ENCODE assay signal across 1 cellular context in genomic region chr22:37607010-37607911, GRCh38.
A peak's percentile ranks its signal among the peaks of the same experiment; 100 is the strongest.
TF ChIP-seq lines count a peak whose summit lies in the region.

No MANE protein-coding gene starts in this region.

TF ChIP-seq in HepG2, 621 proteins besides CTCF, POLR2A, EP300 and RAD21 (continued from another document and continues in another):
- TF ChIP-seq THAP9 (CRISPR knock-in tag; IDR thresholded peaks at IDR 0.05; ENCODE audit: borderline replicate concordance) (no peak), RXRB (CRISPR knock-in tag; IDR thresholded peaks at IDR 0.05; ENCODE audit: borderline replicate concordance) (peak; percentile 58), MAF1 (CRISPR knock-in tag; IDR thresholded peaks at IDR 0.05; ENCODE audit: borderline replicate concordance) (no peak), MTA1 (CRISPR knock-in tag; IDR thresholded peaks at IDR 0.05; ENCODE audit: borderline replicate concordance) (peak; percentile 57; the same call in 1 of the 2 replicates), CHCHD3 (CRISPR knock-in tag; IDR thresholded peaks at IDR 0.05) (no peak), SNRNP70 (IDR thresholded peaks at IDR 0.05; ENCODE audit: low read depth, low read length) (no peak), ZNF781 (CRISPR knock-in tag; IDR thresholded peaks at IDR 0.05; ENCODE audit: borderline replicate concordance, not compliant biosample characterization) (no peak), RBAK (CRISPR knock-in tag; IDR thresholded peaks at IDR 0.05) (no peak), ZNF30 (CRISPR knock-in tag; IDR thresholded peaks at IDR 0.05) (no peak), ZNF883 (CRISPR knock-in tag; IDR thresholded peaks at IDR 0.05; ENCODE audit: not compliant biosample characterization) (no peak), SP2 (CRISPR knock-in tag; IDR thresholded peaks at IDR 0.05) (no peak), SIX1 (CRISPR knock-in tag; IDR thresholded peaks at IDR 0.05; ENCODE audit: borderline replicate concordance) (no peak), TIGD3 (CRISPR knock-in tag; IDR thresholded peaks at IDR 0.05; ENCODE audit: borderline replicate concordance) (no peak), MEIS1 (CRISPR knock-in tag; IDR thresholded peaks at IDR 0.05; ENCODE audit: borderline replicate concordance) (no peak), ZNF569 (CRISPR knock-in tag; IDR thresholded peaks at IDR 0.05; ENCODE audit: borderline replicate concordance) (no peak), SAP130 (CRISPR knock-in tag; IDR thresholded peaks at IDR 0.05; ENCODE audit: low read depth) (peak; percentile 66), HNRNPLL (IDR thresholded peaks at IDR 0.05; ENCODE audit: low read depth, low read length, poor library complexity, severe bottlenecking) (peak; percentile 50), ZNF850 (CRISPR knock-in tag; conservative IDR thresholded peaks at IDR 0.05) (no peak), ZNF232 (CRISPR knock-in tag; IDR thresholded peaks at IDR 0.05; ENCODE audit: borderline replicate concordance) (no peak), ZFP41 (CRISPR knock-in tag; IDR thresholded peaks at IDR 0.05; ENCODE audit: borderline replicate concordance) (no peak), SMARCC2 (IDR thresholded peaks at IDR 0.05) (no peak), FOXM1 (CRISPR knock-in tag; IDR thresholded peaks at IDR 0.05) (no peak), GRHL1 (CRISPR knock-in tag; conservative IDR thresholded peaks at IDR 0.05) (no peak), FOSL2 (CRISPR knock-in tag; IDR thresholded peaks at IDR 0.05) (0 out of 2 replicates have a peak, but pooled peaks have one; percentile 48), ZBTB37 (CRISPR knock-in tag; IDR thresholded peaks at IDR 0.05) (no peak), TP53 (CRISPR knock-in tag; conservative IDR thresholded peaks at IDR 0.05) (no peak), ZNF639 (CRISPR knock-in tag; conservative IDR thresholded peaks at IDR 0.05) (peak; percentile 49; the same call in 1 of the 2 replicates), ADNP (CRISPR knock-in tag; IDR thresholded peaks at IDR 0.05) (no peak), NCOA1 (CRISPR knock-in tag; IDR thresholded peaks at IDR 0.05) (no peak), SNAPC5 (CRISPR knock-in tag; IDR thresholded peaks at IDR 0.05; ENCODE audit: borderline replicate concordance) (no peak), ZNF788 (CRISPR knock-in tag; IDR thresholded peaks at IDR 0.05; ENCODE audit: borderline replicate concordance) (no peak; the same call in 1 of the 2 replicates), SMAD9 (CRISPR knock-in tag; IDR thresholded peaks at IDR 0.05) (no peak), ZNF83 (CRISPR knock-in tag; IDR thresholded peaks at IDR 0.05; ENCODE audit: borderline replicate concordance) (no peak), ZBTB34 (CRISPR knock-in tag; IDR thresholded peaks at IDR 0.05) (0 out of 2 replicates have a peak, but pooled peaks have one; percentile 26), BRCA1 (CRISPR knock-in tag; IDR thresholded peaks at IDR 0.05) (no peak), ATF6 (CRISPR knock-in tag; conservative IDR thresholded peaks at IDR 0.05) (no peak), PHF21A (CRISPR knock-in tag; IDR thresholded peaks at IDR 0.05) (no peak), HIVEP1 (CRISPR knock-in tag; IDR thresholded peaks at IDR 0.05) (no peak), TFDP2 (CRISPR knock-in tag; IDR thresholded peaks at IDR 0.05) (0 out of 2 replicates have a peak, but pooled peaks have one; percentile 42), IKZF1 (IDR thresholded peaks at IDR 0.05) (no peak), PATZ1 (CRISPR knock-in tag; IDR thresholded peaks at IDR 0.05) (no peak; the same call in 1 of the 2 replicates), ZNF446 (CRISPR knock-in tag; IDR thresholded peaks at IDR 0.05) (no peak), UBTF (CRISPR knock-in tag; IDR thresholded peaks at IDR 0.05) (no peak), ATF7-NPFF (CRISPR knock-in tag; IDR thresholded peaks at IDR 0.05; ENCODE audit: low read depth) (no peak), ZNF629 (CRISPR knock-in tag; conservative IDR thresholded peaks at IDR 0.05) (no peak)
